ENCODE assay signal across 21 cellular contexts in the genomic region with DNA sequence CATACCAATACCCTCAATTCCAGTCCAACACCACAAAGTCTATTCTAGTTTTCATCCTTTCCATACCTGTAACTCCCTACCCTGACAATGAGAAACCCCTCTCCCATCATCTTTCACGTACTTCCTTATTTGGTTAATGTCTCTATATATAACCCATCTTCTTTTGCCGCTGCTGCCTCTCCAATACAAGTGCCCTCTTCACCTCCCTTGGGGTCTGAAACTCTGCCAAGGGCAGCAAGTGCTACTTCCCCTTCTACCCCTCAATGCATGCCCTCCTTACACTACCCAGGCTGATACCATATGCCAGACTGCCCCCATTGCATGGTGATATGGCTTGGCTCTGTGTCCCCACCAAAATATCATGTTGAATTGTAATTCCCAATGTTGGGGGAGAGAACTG.
"Had no signal": no experiment of that assay in that cellular context is flagged by ENCODE, and none has a peak within 500 bp of the region (broad histone marks: within the 10 kb centered on the region; RNA-seq: fewer than 3 reads in every experiment).

No MANE protein-coding gene starts in this region.

- H3K27ac Mint-ChIP-seq: dendritic cell treated with granulocyte-macrophage colony-stimulating factor and Interleukin-4, amounts not matched to agents 40 ng/mL and 50 ng/mL, for 4 days; effector memory CD8-positive, alpha-beta T cell; immature natural killer cell; natural killer cell; type B pancreatic cell had no signal

- H3K36me3 ChIP-seq: esophagus muscularis mucosa, gastroesophageal sphincter, left ventricle myocardium inferior, right atrium auricular region, uterus had no signal

- H3K27ac ChIP-seq: epithelial cell of prostate, esophagus muscularis mucosa, gastroesophageal sphincter, left ventricle myocardium inferior, uterus had no signal

- DNase-seq: effector memory CD8-positive, alpha-beta T cell; glutamatergic neuron; immature natural killer cell; left cardiac atrium; left ventricle myocardium inferior; mucosa of descending colon; natural killer cell; posterior cingulate gyrus; small intestine; stimulated activated CD4-positive, alpha-beta T cell treated with anti-CD3 and anti-CD28 coated beads, Interleukin-12 subunit alpha, Interleukin-12 subunit beta, amount 100 ng/mL, for 4 hours; stimulated activated naive CD4-positive, alpha-beta T cell treated with Interleukin-2 at 50 U/mL for 16 hours; uterus had no signal

- H3K36me3 Mint-ChIP-seq: type B pancreatic cell had no signal

- H3K4me1 ChIP-seq: gastroesophageal sphincter, uterus had no signal

- FAIRE-seq: colon, keratinocyte, small intestine had no signal

- H3K4me3 ChIP-seq: esophagus muscularis mucosa, gastroesophageal sphincter, left ventricle myocardium inferior, mucosa of descending colon, right atrium auricular region, uterus had no signal

- H3K27me3 Mint-ChIP-seq: dendritic cell treated with granulocyte-macrophage colony-stimulating factor and Interleukin-4, amounts not matched to agents 40 ng/mL and 50 ng/mL, for 4 days; type B pancreatic cell had no signal

- H3K4me3 Mint-ChIP-seq: dendritic cell treated with granulocyte-macrophage colony-stimulating factor and Interleukin-4, amounts not matched to agents 40 ng/mL and 50 ng/mL, for 4 days; effector memory CD8-positive, alpha-beta T cell; immature natural killer cell; natural killer cell; neural crest cell; type B pancreatic cell had no signal

- H3K4me1 Mint-ChIP-seq: immature natural killer cell, neural crest cell had no signal

- H3K9me3 Mint-ChIP-seq: natural killer cell, neural crest cell, type B pancreatic cell had no signal

- H3K27me3 ChIP-seq: esophagus muscularis mucosa, gastroesophageal sphincter, right atrium auricular region, uterus had no signal

- H3K9me3 ChIP-seq: esophagus muscularis mucosa, gastroesophageal sphincter, left ventricle myocardium inferior, mucosa of descending colon, right atrium auricular region, uterus had no signal

- ATAC-seq: effector memory CD8-positive, alpha-beta T cell; gastroesophageal sphincter; left cardiac atrium; mucosa of descending colon; natural killer cell had no signal
